Comparison of ENCODE assay signal across 8 cellular contexts in the genomic region with DNA sequence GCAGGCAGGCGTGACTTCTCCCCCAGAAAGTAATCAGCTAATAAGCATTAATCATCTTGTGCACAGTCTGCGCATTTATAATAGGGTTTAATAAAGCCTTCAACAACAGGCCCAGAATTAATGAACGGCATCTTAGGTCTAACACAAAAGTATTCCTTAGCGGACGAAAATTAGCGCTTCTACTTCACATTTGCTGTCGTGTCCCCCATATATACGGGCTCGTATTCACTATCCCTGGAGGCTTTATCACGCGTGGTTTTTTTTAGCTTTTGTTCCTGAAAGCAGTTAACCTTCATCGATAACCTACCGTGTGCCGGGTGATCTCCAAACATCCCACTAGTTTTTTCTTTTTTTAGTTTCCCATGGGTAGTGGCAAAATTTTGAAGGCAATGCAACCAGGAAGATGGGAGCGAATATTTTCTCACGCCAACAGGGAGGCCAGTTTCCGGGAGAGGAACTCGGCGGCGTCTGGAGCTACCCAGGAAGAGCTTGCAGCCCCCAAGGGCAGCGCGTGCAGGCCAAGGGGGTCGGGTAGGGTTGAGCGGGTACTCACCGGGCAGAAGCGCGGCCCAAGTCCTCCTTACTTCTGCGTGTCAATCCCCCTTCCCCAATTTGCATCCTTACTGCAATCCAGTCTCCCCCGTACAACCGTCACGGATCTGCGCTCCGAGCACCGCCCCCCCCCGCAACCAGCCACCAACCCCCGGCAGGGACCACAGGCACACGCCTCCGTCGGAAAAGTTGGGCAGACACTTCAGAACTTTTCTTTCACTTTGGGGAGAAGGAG. TPM values are rescaled to one million over a fixed set of nuclear protein-coding genes. Genes with fewer than 3 reads are reported as not detected.
DNase-seq lines count a peak whose midpoint lies in the region; ATAC-seq and TF ChIP-seq lines count a peak whose summit lies in the region.

No MANE protein-coding gene starts in this region.

- H3K27ac Mint-ChIP-seq in Calu3 (ENCODE audit: unreplicated experiment): peak overlapping the region; percentile 84
- H3K27ac Mint-ChIP-seq in endodermal cell: peak overlapping the region; percentile 61
- peak overlapping the region; percentile 11 to 34 (median 18) for H3K27ac Mint-ChIP-seq in nephron

- ATAC-seq in HG03469 (IDR thresholded peaks at IDR 0.05; ENCODE audit: unreplicated experiment) (no peak), GM19324 (IDR thresholded peaks at IDR 0.05; ENCODE audit: low FRiP score, unreplicated experiment) (no peak)

- H3K36me3 ChIP-seq in endodermal cell (ENCODE audit: control insufficient read depth, insufficient read depth, low read length): no peaks in the 10 kb centered on the region

- intact Hi-C loops in Calu3 (cut with micrococcal nuclease; ENCODE audit: unreplicated experiment): loop anchor here (2.0 kb wide), 2 partner anchors 25 to 53 kb away; no protein-coding TSS in a partner anchor

- no peaks in the 10 kb centered on the region for H3K9me3 ChIP-seq in endodermal cell (ENCODE audit: control insufficient read depth, low read length)

- H3K4me1 Mint-ChIP-seq in Calu3 (ENCODE audit: low read depth, unreplicated experiment) (peaks cover 40% of the 10 kb centered on the region), endodermal cell (peaks cover 23% of the 10 kb centered on the region), nephron (peaks cover 18% of the 10 kb centered on the region)

- H3K36me3 Mint-ChIP-seq in Calu3 (ENCODE audit: insufficient read depth, unreplicated experiment): peaks cover 40% of the 10 kb centered on the region
- H3K36me3 Mint-ChIP-seq in endodermal cell (ENCODE audit: low read depth): no peaks in the 10 kb centered on the region
- no peaks in the 10 kb centered on the region for H3K36me3 Mint-ChIP-seq in nephron (ENCODE audit: low read depth)

- no TSS peak for BruUV-seq in Calu3 (replicated peaks; lab: Mats Ljungman, UMichigan)

- H3K27me3 Mint-ChIP-seq in Calu3 (ENCODE audit: unreplicated experiment) (no peaks in the 10 kb centered on the region), endodermal cell (ENCODE audit: insufficient read depth) (peaks cover 26% of the 10 kb centered on the region), nephron (ENCODE audit: low read depth) (peaks cover 86% of the 10 kb centered on the region)

- no peak overlapping the region for H3K9ac ChIP-seq in endodermal cell (ENCODE audit: extremely low read depth, low read length, poor library complexity, severe bottlenecking)

- WGBS in endodermal cell (ENCODE audit: insufficient coverage in 1 of 2, insufficient read length in 1 of 2), 2 experiments: 20 to 21% methylated on average over 16 to 39 of the region's 39 CpGs

- TF ChIP-seq CTCF in Calu3 (IDR thresholded peaks at IDR 0.05; ENCODE audit: unreplicated experiment) (no peak), endodermal cell (conservative IDR thresholded peaks at IDR 0.05) (no peak), nephron (IDR thresholded peaks at IDR 0.05; ENCODE audit: unreplicated experiment in 3 of 3) (no peak)

- H3K9me3 Mint-ChIP-seq in Calu3 (ENCODE audit: low read depth, unreplicated experiment) (no peaks in the 10 kb centered on the region), endodermal cell (no peaks in the 10 kb centered on the region), nephron (no peaks in the 10 kb centered on the region)

- peaks cover 55% of the 10 kb centered on the region for H3K27me3 ChIP-seq in endodermal cell (ENCODE audit: control insufficient read depth, insufficient read depth, low read length, poor library complexity, severe bottlenecking)

- DNase-seq in Calu3: peak; percentile 56
- peak; percentile 65 for DNase-seq in NCI-H146 treated with DMSO at 0.1 percent for 48 hours (lab: John Stamatoyannopoulos, UW; ENCODE audit: unreplicated experiment)
- DNase-seq in endodermal cell: peak; percentile 67
- DNase-seq in NCI-H524 treated with DMSO at 0.1 percent for 48 hours (lab: John Stamatoyannopoulos, UW): no peak
- no peak for DNase-seq in AG08395 (ENCODE audit: low spot score)

- peaks cover 3% of the 10 kb centered on the region for H3K4me1 ChIP-seq in endodermal cell (ENCODE audit: control insufficient read depth, insufficient read depth, low read length)

- peak overlapping the region; percentile 83 for H3K4me3 ChIP-seq in endodermal cell (ENCODE audit: low read length)

- CTCF ChIA-PET in Calu3 (lab: Charles Lee): interaction anchor here (0.5 to 0.9 kb wide), 2 partner anchors 18 to 178 kb away, joined by 6 to 10 read pairs; no protein-coding TSS in a partner anchor

- no peak overlapping the region for H3K27ac ChIP-seq in endodermal cell (ENCODE audit: low read depth, low read length)

- H3K4me3 Mint-ChIP-seq in Calu3 (ENCODE audit: low read depth, unreplicated experiment) (peak overlapping the region; percentile 96), endodermal cell (peak overlapping the region; percentile 81), nephron (peak overlapping the region; percentile 85 to 89 (median 88))

RNA-seq across cellular contexts. Expression of gene ATP8B1, which starts 1.5 kb away (rescaled TPM):
- 62.3 and 66.2 TPM in 2 replicates for total RNA-seq in Calu3 (2022)
- 10 to 100 TPM in 1 of 2 donors, 1 to 10 TPM in 1; 1.7 to 13.5 TPM for total RNA-seq in endodermal cell
- polyA plus RNA-seq in endodermal cell (2013, experiment 1 of 2): 0.32 TPM
- polyA plus RNA-seq in endodermal cell (2013, experiment 2 of 2): 0.37 TPM

Comparison
In these comparisons a context has a peak if more than half of its experiments do, and no peak if none do; other contexts are left out.
1. DNase-seq: peak in Calu3 (single experiment), NCI-H146 treated with DMSO at 0.1 percent for 48 hours (single experiment) and endodermal cell (single experiment); none in NCI-H524 treated with DMSO at 0.1 percent for 48 hours (single experiment) and AG08395 (single experiment).
2. H3K27ac Mint-ChIP-seq: peak in every context shown above with its lines; median percentile 84 in Calu3; 61 in endodermal cell; 18 in nephron.
3. Peak in every context shown above with its lines, with median percentiles within 50 percentile points of each other: H3K4me3 Mint-ChIP-seq.